ENCODE assay signal across 8 cellular contexts in genomic region chr13:94601446-94602431, GRCh38. TPM values are rescaled to one million over a fixed set of nuclear protein-coding genes. Genes with fewer than 3 reads are reported as not detected.
DNase-seq lines count a peak whose midpoint lies in the region; ATAC-seq and TF ChIP-seq lines count a peak whose summit lies in the region.

GPR180 (plus strand) TSS chr13:94601857; CDS start chr13:94601928, 71 bp downstream.

- peaks cover 22 to 47% (median 33%) of the 10 kb centered on the region in 4 donors for H3K4me1 Mint-ChIP-seq in CD4-positive, CD25-positive, alpha-beta regulatory T cell
- peaks cover 29% of the 10 kb centered on the region for H3K4me1 Mint-ChIP-seq in activated CD4-positive, alpha-beta memory T cell treated with anti-CD3 and anti-CD28 coated beads for 36 hours (ENCODE audit: low read depth)

- no peaks in the 10 kb centered on the region for H3K9me3 ChIP-seq in CD4-positive, CD25-positive, alpha-beta regulatory T cell (ENCODE audit: control insufficient read depth in 2 of 2, low read length in 2 of 2)
- H3K9me3 ChIP-seq in duodenal mucosa (ENCODE audit: control insufficient read depth in 1 of 2, low read length in 2 of 2) (no peaks in the 10 kb centered on the region), liver (ENCODE audit: control insufficient read depth in 4 of 4, low read length in 3 of 4) (no peaks in the 10 kb centered on the region)

- CTCF ChIA-PET in activated CD4-positive, alpha-beta memory T cell treated with anti-CD3 and anti-CD28 coated beads for 36 hours (lab: Charles Lee): interaction anchor here (0.6 to 1.0 kb wide), 2 partner anchors 16 kb away, joined by 3 to 4 read pairs; no protein-coding TSS in a partner anchor

- TF ChIP-seq RAD21 in liver (IDR thresholded peaks at IDR 0.05): no peak

- peak within 1 kb of the TSS; percentile 68 to 87 for H3K9ac ChIP-seq in duodenal mucosa (ENCODE audit: low read depth in 1 of 2, low read length in 2 of 2)
- H3K9ac ChIP-seq in liver (ENCODE audit: low read depth in 1 of 2, low read length in 2 of 2): peak within 1 kb of the TSS; percentile 83 to 86

- H3K4me1 ChIP-seq in CD4-positive, CD25-positive, alpha-beta regulatory T cell (ENCODE audit: control insufficient read depth, insufficient read depth, low read length, poor library complexity, severe bottlenecking): peaks cover 11% of the 10 kb centered on the region
- peaks cover 11 to 20% of the 10 kb centered on the region in 2 donors for H3K4me1 ChIP-seq in duodenal mucosa (ENCODE audit: control insufficient read depth in 1 of 2, insufficient read depth in 2 of 2, low read length in 2 of 2)
- peaks cover 4 to 28% (median 15%) of the 10 kb centered on the region in 4 donors for H3K4me1 ChIP-seq in liver (ENCODE audit: control insufficient read depth in 4 of 4, insufficient read depth in 4 of 4, low read length in 3 of 4)

- peak within 1 kb of the TSS; percentile 73 for H3K27ac ChIP-seq in CD4-positive, CD25-positive, alpha-beta regulatory T cell (ENCODE audit: insufficient read depth, low read length, poor library complexity, severe bottlenecking)
- H3K27ac ChIP-seq in duodenal mucosa (ENCODE audit: low read depth, low read length) (peak within 1 kb of the TSS; percentile 75), liver (ENCODE audit: low read depth in 1 of 2, low read length in 2 of 2) (peak within 1 kb of the TSS; percentile 83 to 96)

- ATAC-seq in CD4-positive, CD25-positive, alpha-beta regulatory T cell (ENCODE audit: low read depth in 2 of 2): peak; percentile 99 to 100
- ATAC-seq in GM19397 (IDR thresholded peaks at IDR 0.05; ENCODE audit: unreplicated experiment) (peak; percentile 99), HG03565 (IDR thresholded peaks at IDR 0.05; ENCODE audit: unreplicated experiment) (peak; percentile 99)

- DNase-seq in CD4-positive, CD25-positive, alpha-beta regulatory T cell: peak; percentile 82 to 98 (median 86)
- peak; percentile 97 for DNase-seq in NCI-H748 treated with DMSO at 0.1 percent for 48 hours (lab: John Stamatoyannopoulos, UW)
- peak; percentile 95 for DNase-seq in activated CD4-positive, alpha-beta memory T cell treated with anti-CD3 and anti-CD28 coated beads for 36 hours
- DNase-seq in stimulated activated CD4-positive, alpha-beta T cell treated with anti-CD3 and anti-CD28 coated beads, Interleukin-4, amount 100 ng/mL, for 1 hour: peak; percentile 87

- peaks cover 6% of the 10 kb centered on the region for H3K36me3 Mint-ChIP-seq in CD4-positive, CD25-positive, alpha-beta regulatory T cell
- H3K36me3 Mint-ChIP-seq in activated CD4-positive, alpha-beta memory T cell treated with anti-CD3 and anti-CD28 coated beads for 36 hours: peaks cover 20% of the 10 kb centered on the region

- H3K27me3 ChIP-seq in CD4-positive, CD25-positive, alpha-beta regulatory T cell (ENCODE audit: control insufficient read depth, insufficient read depth, low read length): no peaks in the 10 kb centered on the region
- H3K27me3 ChIP-seq in duodenal mucosa (ENCODE audit: control insufficient read depth in 1 of 2, insufficient read depth in 2 of 2, low read length in 2 of 2) (no peaks in the 10 kb centered on the region), liver (ENCODE audit: control insufficient read depth in 4 of 4, insufficient read depth in 4 of 4, low read length in 3 of 4) (no peaks in the 10 kb centered on the region)

- peaks cover 0 to 1% (median 0%) of the 10 kb centered on the region in 7 donors for H3K9me3 Mint-ChIP-seq in CD4-positive, CD25-positive, alpha-beta regulatory T cell
- peaks cover 9% of the 10 kb centered on the region for H3K9me3 Mint-ChIP-seq in activated CD4-positive, alpha-beta memory T cell treated with anti-CD3 and anti-CD28 coated beads for 36 hours

- H3K27ac Mint-ChIP-seq in CD4-positive, CD25-positive, alpha-beta regulatory T cell: peak within 1 kb of the TSS; percentile 74 to 96 (median 89)
- peak within 1 kb of the TSS; percentile 87 for H3K27ac Mint-ChIP-seq in activated CD4-positive, alpha-beta memory T cell treated with anti-CD3 and anti-CD28 coated beads for 36 hours

- no peak for TF ChIP-seq CTCF in liver (IDR thresholded peaks at IDR 0.05; ENCODE audit: low read depth, low read length, missing input control)

- POLR2A ChIA-PET in activated CD4-positive, alpha-beta memory T cell treated with anti-CD3 and anti-CD28 coated beads for 36 hours (lab: Charles Lee): interaction anchor here (0.8 to 1.3 kb wide), 4 partner anchors 9 to 58 kb away, joined by 3 to 7 read pairs (median 3); no protein-coding TSS in a partner anchor

- no peaks in the 10 kb centered on the region for H3K27me3 Mint-ChIP-seq in CD4-positive, CD25-positive, alpha-beta regulatory T cell
- no peaks in the 10 kb centered on the region for H3K27me3 Mint-ChIP-seq in activated CD4-positive, alpha-beta memory T cell treated with anti-CD3 and anti-CD28 coated beads for 36 hours

- 2% methylated on average over 71 of the region's 71 CpGs for whole genome bisulfite sequencing in liver

- no peaks in the 10 kb centered on the region for H3K36me3 ChIP-seq in CD4-positive, CD25-positive, alpha-beta regulatory T cell (ENCODE audit: control insufficient read depth, insufficient read depth, low read length)
- H3K36me3 ChIP-seq in duodenal mucosa (ENCODE audit: control insufficient read depth in 1 of 2, insufficient read depth in 2 of 2, low read length in 2 of 2): peaks cover 8 to 11% of the 10 kb centered on the region in 2 donors
- H3K36me3 ChIP-seq in liver (ENCODE audit: control insufficient read depth in 4 of 4, insufficient read depth in 3 of 4, low read depth in 1 of 4, low read length in 3 of 4): peaks cover 0 to 4% (median 0%) of the 10 kb centered on the region in 4 donors

- peak within 1 kb of the TSS; percentile 86 to 96 (median 92) for H3K4me3 Mint-ChIP-seq in CD4-positive, CD25-positive, alpha-beta regulatory T cell
- H3K4me3 Mint-ChIP-seq in activated CD4-positive, alpha-beta memory T cell treated with anti-CD3 and anti-CD28 coated beads for 36 hours: peak within 1 kb of the TSS; percentile 88

- peak within 1 kb of the TSS; percentile 76 for H3K4me3 ChIP-seq in CD4-positive, CD25-positive, alpha-beta regulatory T cell (ENCODE audit: low read depth, low read length)
- peak within 1 kb of the TSS; percentile 92 to 96 for H3K4me3 ChIP-seq in duodenal mucosa (ENCODE audit: low read depth in 1 of 2, low read length in 2 of 2)
- peak within 1 kb of the TSS; percentile 94 to 95 (median 95) for H3K4me3 ChIP-seq in liver (ENCODE audit: low read depth in 1 of 3, low read length in 3 of 3)

- intact Hi-C loops in activated CD4-positive, alpha-beta memory T cell treated with anti-CD3 and anti-CD28 coated beads for 36 hours (cut with micrococcal nuclease): loop anchor here (1.0 to 10.0 kb wide), 4 partner anchors 52 to 277 kb away; no protein-coding TSS in a partner anchor

TF ChIP-seq in liver, 16 proteins besides CTCF, POLR2A, EP300 and RAD21 (continues in another document):
- TF ChIP-seq GABPA (IDR thresholded peaks at IDR 0.05 in 1 of 2, conservative IDR thresholded peaks at IDR 0.05 in 1 of 2): peak; percentile 35 to 83
- TF ChIP-seq HNF4A (conservative IDR thresholded peaks at IDR 0.05): peak in 1 of 2 donors; percentile 37
- no peak for TF ChIP-seq FOXA1 (IDR thresholded peaks at IDR 0.05)
- TF ChIP-seq MAX (IDR thresholded peaks at IDR 0.05): peak; percentile 97
- TF ChIP-seq ATF3 (IDR thresholded peaks at IDR 0.05): no peak
- no peak for TF ChIP-seq FOXA2 (IDR thresholded peaks at IDR 0.05)
- TF ChIP-seq RXRA (IDR thresholded peaks at IDR 0.05): peak; percentile 13 to 39
- no peak for TF ChIP-seq JUND (IDR thresholded peaks at IDR 0.05)
- TF ChIP-seq EGR1 (IDR thresholded peaks at IDR 0.05; ENCODE audit: low read depth in 2 of 2): no peak
- peak; percentile 76 for TF ChIP-seq SP1 (IDR thresholded peaks at IDR 0.05)
- TF ChIP-seq HNF4G (IDR thresholded peaks at IDR 0.05): no peak
- peak; percentile 13 for TF ChIP-seq ZBTB33 (IDR thresholded peaks at IDR 0.05)
- peak; percentile 78 for TF ChIP-seq TAF1 (conservative IDR thresholded peaks at IDR 0.05)

RNA-seq across cellular contexts. Expression of gene GPR180, which starts in this region (rescaled TPM):
- total RNA-seq in CD4-positive, CD25-positive, alpha-beta regulatory T cell: 2.1 TPM
- 1 to 10 TPM; 1.5 to 2.6 (median 2.0) TPM for polyA plus RNA-seq in CD4-positive, CD25-positive, alpha-beta regulatory T cell
- total RNA-seq in activated CD4-positive, alpha-beta memory T cell treated with anti-CD3 and anti-CD28 coated beads for 36 hours: 1 to 10 TPM; 9.1 to 9.7 TPM
- 1 to 10 TPM; 3.5 to 8.3 TPM for total RNA-seq in liver
- polyA plus RNA-seq in liver: 1 to 10 TPM; 2.1 to 2.2 TPM

Comparison
In these comparisons a context has a peak if more than half of its experiments do, and no peak if none do; other contexts are left out.
1. Peak in every context shown above with its lines: DNase-seq, ATAC-seq, H3K4me3 ChIP-seq and H3K27ac ChIP-seq.